In genomic region chr13:43780666-43781065, GRCh38 we compare ENCODE assay signal across 9 cellular contexts. TPM values are rescaled to one million over a fixed set of nuclear protein-coding genes. Genes with fewer than 3 reads are reported as not detected.
"Had no signal": no experiment of that assay in that cellular context is flagged by ENCODE, and none has a peak within 500 bp of the region (broad histone marks: within the 10 kb centered on the region; RNA-seq: fewer than 3 reads in every experiment).

No MANE protein-coding gene starts in this region.

- H3K4me3 Mint-ChIP-seq: H9, HFFc6, IgD-negative memory B cell had no signal

- H2AFZ ChIP-seq: GM23248 had no signal

- DNase-seq: GM23248, H9, HCEC 1CT, HFFc6, KBM-7 had no signal

- H3K36me3 Mint-ChIP-seq: IgD-negative memory B cell had no signal

- H3K4me2 ChIP-seq: KMS-11 had no signal

- H3K27ac ChIP-seq: GM23248, HL-60, KMS-11 had no signal

- ATAC-seq: HepG2 had no signal

- H3K4me3 ChIP-seq: GM23248 had no signal

- H3K9me3 Mint-ChIP-seq: H9, HFFc6, IgD-negative memory B cell had no signal

- H3K27ac Mint-ChIP-seq: H9, HFFc6 had no signal

- H3K9ac ChIP-seq: GM23248, KMS-11 had no signal

- FAIRE-seq: HepG2 had no signal

RNA-seq across cellular contexts. Expression of gene ENOX1, which starts 6.1 kb away (rescaled TPM):
- total RNA-seq: HepG2 had no signal
- polyA plus RNA-seq: HepG2, IgD-negative memory B cell had no signal
